18 cellular contexts compared by ENCODE assay signal in genomic region chr6:151310852-151311767, GRCh38.
"Had no signal": no experiment of that assay in that cellular context is flagged by ENCODE, and none has a peak within 500 bp of the region (broad histone marks: within the 10 kb centered on the region; RNA-seq: fewer than 3 reads in every experiment).

No MANE protein-coding gene starts in this region.

- H3K27me3 ChIP-seq: ascending aorta, esophagus squamous epithelium, foreskin keratinocyte, heart left ventricle, left lung, suprapubic skin had no signal

- H3K4me3 Mint-ChIP-seq: activated CD8-positive, alpha-beta T cell treated with anti-CD3 and anti-CD28 coated beads, Interleukin-2, amount 10 ng/mL, durations not matched to agents 7 days and 5 days; activated T-helper 1 cell treated with anti-CD3 and anti-CD28 coated beads, Interleukin-12 subunit alpha, Interleukin-12 subunit beta, Interleukin-2, Interleukin-4 antibody, amounts not matched to agents 30 ng/mL and 10 ng/mL and 1 ng/mL, durations not matched to agents 14 hours and 24 hours and 36 hours; nephron progenitor cell had no signal

- H3K4me3 ChIP-seq: ascending aorta, esophagus squamous epithelium, heart left ventricle, left lung, psoas muscle, suprapubic skin had no signal

- H3K36me3 ChIP-seq: esophagus squamous epithelium, left lung, suprapubic skin had no signal

- DNase-seq: activated CD4-positive, alpha-beta T cell treated with anti-CD3 and anti-CD28 coated beads for 48 hours; activated CD8-positive, alpha-beta memory T cell treated with anti-CD3 and anti-CD28 coated beads, Interleukin-2, amount 50 U/mL, for 48 hours; activated CD8-positive, alpha-beta T cell treated with anti-CD3 and anti-CD28 coated beads, Interleukin-2, amount 10 ng/mL, durations not matched to agents 7 days and 5 days; activated naive CD4-positive, alpha-beta T cell; esophagus squamous epithelium; foreskin keratinocyte; heart left ventricle; left lung; nephron progenitor cell; psoas muscle; stimulated activated CD4-positive, alpha-beta T cell treated with anti-CD3 and anti-CD28 coated beads, Interleukin-2, amount 100 ng/mL, for 48 hours; stimulated activated CD8-positive, alpha-beta memory T cell treated with anti-CD3 and anti-CD28 coated beads, Interleukin-4, amount 100 ng/mL, for 48 hours; stimulated activated naive CD8-positive, alpha-beta T cell treated with anti-CD3 and anti-CD28 coated beads, Interleukin-15, Interleukin-2, amounts not matched to agents 100 U/mL and 50 U/mL, for 24 hours; T-helper 9 cell had no signal

- ATAC-seq: activated CD8-positive, alpha-beta T cell treated with anti-CD3 and anti-CD28 coated beads, Interleukin-2, amount 10 ng/mL, durations not matched to agents 7 days and 5 days; foreskin keratinocyte; heart left ventricle; left lung; psoas muscle; stimulated activated naive CD8-positive, alpha-beta T cell treated with anti-CD3 and anti-CD28 coated beads, Interleukin-15, Interleukin-2, amounts not matched to agents 100 U/mL and 50 U/mL, for 24 hours had no signal

- H3K27ac Mint-ChIP-seq: activated CD8-positive, alpha-beta T cell treated with anti-CD3 and anti-CD28 coated beads, Interleukin-2, amount 10 ng/mL, durations not matched to agents 7 days and 5 days; activated T-helper 1 cell treated with anti-CD3 and anti-CD28 coated beads, Interleukin-12 subunit alpha, Interleukin-12 subunit beta, Interleukin-2, Interleukin-4 antibody, amounts not matched to agents 30 ng/mL and 10 ng/mL and 1 ng/mL, durations not matched to agents 14 hours and 24 hours and 36 hours had no signal

- H3K27ac ChIP-seq: ascending aorta, foreskin keratinocyte, left lung, psoas muscle, suprapubic skin, VCaP had no signal

- H3K4me1 ChIP-seq: ascending aorta, foreskin keratinocyte, left lung, psoas muscle, suprapubic skin had no signal

- H3K9me3 ChIP-seq: ascending aorta, esophagus squamous epithelium, psoas muscle, suprapubic skin had no signal
